ENCODE assay signal across 8 cellular contexts in the genomic region with DNA sequence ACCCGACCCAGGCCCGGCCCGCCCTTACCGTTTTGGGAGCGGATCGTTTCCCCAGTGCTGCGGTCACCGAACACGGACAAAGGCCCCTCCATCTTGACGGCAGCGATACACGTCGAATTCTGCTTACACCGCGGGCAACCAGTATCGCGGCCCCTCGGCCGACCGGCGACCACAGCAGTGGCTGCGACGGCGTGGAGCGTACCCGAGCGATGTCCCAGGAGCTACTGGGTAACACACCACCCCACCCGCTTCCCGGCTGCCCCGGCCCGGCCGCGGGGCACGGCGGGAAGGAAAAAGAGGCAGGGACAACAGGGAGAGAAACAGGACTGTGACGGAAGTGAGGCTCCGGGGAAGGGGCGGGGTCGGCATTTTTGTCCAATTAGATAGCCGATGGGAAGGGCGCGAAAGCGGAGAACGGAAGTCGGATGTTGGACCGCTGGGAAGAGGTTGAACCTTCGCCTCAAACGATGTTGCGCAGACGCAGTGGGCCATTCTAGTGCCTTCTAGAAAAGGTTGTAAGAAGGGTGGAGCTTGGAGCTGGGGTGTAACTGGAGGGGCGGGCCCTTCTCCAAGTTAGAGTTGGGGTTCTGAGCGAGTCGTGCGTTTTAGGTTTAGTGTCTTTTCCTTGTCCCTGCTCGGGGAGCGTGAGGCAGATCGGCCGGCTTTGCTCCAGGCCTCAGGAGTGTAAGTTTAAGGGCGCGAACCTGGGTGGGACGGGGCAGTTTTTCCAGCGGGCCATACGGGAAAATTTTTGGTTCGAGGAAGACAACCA. TPM values are rescaled to one million over a fixed set of nuclear protein-coding genes. Genes with fewer than 3 reads are reported as not detected.
DNase-seq lines count a peak whose midpoint lies in the region; ATAC-seq and TF ChIP-seq lines count a peak whose summit lies in the region.

TCP1 (minus strand) TSS at position 226 of the 772 bp plus-strand sequence; CDS start at position 92, 134 bp downstream.

- intact Hi-C loops in T-helper 2 cell treated with Interferon-gamma antibody and Interleukin-4, amounts not matched to agents 100 ng/mL and 5 ng/mL, for 36 hours (cut with micrococcal nuclease): loop anchor here (1.0 to 5.0 kb wide), 10 partner anchors 27 to 1483 kb away; partner anchors contain the start of genes ACAT2, AGPAT4, SOD2 and SYTL3
- intact Hi-C loops in left ventricle myocardium superior (cut with micrococcal nuclease): loop anchor here (10.0 kb wide), 2 partner anchors 95 to 255 kb away; partner anchors contain the start of gene SOD2
- intact Hi-C loops in prostate gland (cut with DNase I): loop anchor here (1.0 to 2.0 kb wide), 3 partner anchors 28 to 97 kb away; partner anchors contain the start of genes SOD2 and WTAP

- TF ChIP-seq CTCF in prostate gland (IDR thresholded peaks at IDR 0.05): peak in 1 of 4 experiments; percentile 6

- H3K27me3 ChIP-seq in prostate gland (replicated peaks; ENCODE audit: insufficient read depth): no peaks in the 10 kb centered on the region

- TF ChIP-seq POLR2A in prostate gland (IDR thresholded peaks at IDR 0.05): peak; percentile 98

- peak; percentile 52 for ATAC-seq in GM18499 (IDR thresholded peaks at IDR 0.05; ENCODE audit: insufficient read depth, unreplicated experiment)
- peak; percentile 76 for ATAC-seq in HG02943 (IDR thresholded peaks at IDR 0.05; ENCODE audit: low read depth, unreplicated experiment)
- peak; percentile 93 for ATAC-seq in left ventricle myocardium superior

- H3K4me1 ChIP-seq in prostate gland (replicated peaks) (peaks cover 6% of the 10 kb centered on the region), urinary bladder (ENCODE audit: insufficient read depth) (peaks cover 2% of the 10 kb centered on the region)

- H3K36me3 ChIP-seq in prostate gland (peaks cover 0 to 9% of the 10 kb centered on the region in 2 donors), urinary bladder (ENCODE audit: insufficient read depth) (peaks cover 3% of the 10 kb centered on the region)

- DNase-seq in NCI-H187 treated with DMSO at 0.1 percent for 48 hours (lab: John Stamatoyannopoulos, UW) (peak; percentile 95), anterior cingulate cortex (lab: John Stamatoyannopoulos, UW) (peak; percentile 93 to 100 (median 99)), left ventricle myocardium superior (peak; percentile 99), prostate gland (ENCODE audit: low spot score) (peak; percentile 100)

- no peaks in the 10 kb centered on the region for H3K9me3 ChIP-seq in prostate gland

- under 1% methylated on average over 64 of the region's 64 CpGs for WGBS in prostate gland
- under 1% methylated on average over 64 of the region's 64 CpGs for WGBS in urinary bladder

- H3K27ac ChIP-seq in prostate gland: peak within 1 kb of the TSS; percentile 99
- peak within 1 kb of the TSS; percentile 86 for H3K27ac ChIP-seq in urinary bladder (ENCODE audit: low read depth)

- peak within 1 kb of the TSS; percentile 92 to 97 for H3K4me3 ChIP-seq in prostate gland
- H3K4me3 ChIP-seq in urinary bladder (ENCODE audit: low read depth, low read length): peak within 1 kb of the TSS; percentile 95

RNA-seq across cellular contexts. Expression of gene TCP1, which starts in this region (rescaled TPM):
- total RNA-seq in T-helper 2 cell treated with Interferon-gamma antibody and Interleukin-4, amounts not matched to agents 100 ng/mL and 5 ng/mL, for 36 hours: 282 and 290 TPM in 2 replicates
- total RNA-seq in left ventricle myocardium superior (164 TPM), prostate gland (100 to 1,000 TPM; 145 to 187 TPM), urinary bladder (137 TPM)
- polyA plus RNA-seq in urinary bladder: 147 TPM

Comparison
In these comparisons a context has a peak if more than half of its experiments do, and no peak if none do; other contexts are left out.
1. Peak in every context shown above with its lines: DNase-seq, ATAC-seq, H3K4me3 ChIP-seq and H3K27ac ChIP-seq.